8 cellular contexts compared by ENCODE assay signal in the genomic region with DNA sequence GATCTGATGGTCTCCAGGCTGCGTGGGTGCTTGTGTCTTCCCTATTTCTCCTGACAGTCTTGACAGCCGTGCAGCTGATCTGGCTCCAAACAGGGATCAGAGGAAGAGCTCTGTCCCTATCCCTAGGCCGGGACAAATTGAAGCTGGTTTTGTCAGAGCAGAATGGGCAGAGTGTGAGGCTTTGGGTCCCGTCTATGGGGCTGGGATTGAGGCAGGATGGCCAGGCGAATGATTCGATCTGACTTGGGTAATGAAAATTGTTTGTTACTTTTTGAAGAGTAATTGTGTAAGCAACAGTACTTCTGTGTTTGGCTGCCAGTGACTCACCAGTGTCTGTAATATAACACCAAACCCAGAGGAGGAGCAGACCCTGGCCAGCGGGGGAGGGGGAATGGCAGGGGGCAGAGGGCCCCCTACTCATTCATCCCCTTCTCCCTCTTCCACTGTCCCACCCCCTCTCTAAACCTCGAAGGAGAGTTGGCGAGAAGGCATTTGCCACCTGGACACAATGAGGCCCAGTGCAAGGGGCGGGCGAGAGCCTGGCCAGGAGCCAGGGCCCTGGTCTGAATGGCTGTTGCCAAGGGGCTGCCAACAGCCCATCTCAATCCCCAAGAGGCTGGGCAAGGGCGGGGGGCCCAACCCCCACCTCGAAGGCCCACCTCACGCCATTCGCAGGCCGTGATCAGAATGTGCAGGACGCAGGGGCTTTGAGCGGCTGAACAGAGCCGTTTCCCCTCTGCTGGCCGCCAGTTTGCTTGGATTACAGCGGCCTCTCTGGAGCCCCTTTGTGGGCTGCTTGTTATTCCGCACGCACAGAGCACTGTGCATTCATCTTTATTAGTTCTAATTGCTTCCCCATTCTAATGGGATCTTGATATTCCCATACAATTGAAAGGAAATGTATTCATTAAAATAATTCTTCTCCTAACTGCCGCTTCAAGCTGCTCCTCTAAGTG. TPM values are rescaled to one million over a fixed set of nuclear protein-coding genes. Genes with fewer than 3 reads are reported as not detected.
DNase-seq lines count a peak whose midpoint lies in the region; ATAC-seq, FAIRE-seq and TF ChIP-seq lines count a peak whose summit lies in the region.

No MANE protein-coding gene starts in this region.

- intact Hi-C loops in HepG2 (cut with micrococcal nuclease; ENCODE audit: unreplicated experiment): no loop called here
- intact Hi-C loops in right lobe of liver (cut with DNase I): no loop called here
- intact Hi-C loops in aorta (cut with DNase I): no loop called here

- H3K4me3 ChIP-seq in HepG2 (replicated peaks in 1 of 3; ENCODE audit: insufficient read depth in 1 of 3, low read depth in 2 of 3, low read length in 3 of 3) (no peak overlapping the region), right lobe of liver (no peak overlapping the region), lung (no peak overlapping the region), aorta (ENCODE audit: low read length in 2 of 2) (no peak overlapping the region)

- DNase-seq in HepG2 (ENCODE audit: low spot score) (peak; percentile 12), right lobe of liver (no peak), astrocyte of the hippocampus (ENCODE audit: low read depth, low spot score) (peak; percentile 79), lung (ENCODE audit: low spot score) (peak; percentile 30), aorta (peak in 1 of 2 donors; percentile 74)

- TF ChIP-seq POLR2A in HepG2 (IDR thresholded peaks at IDR 0.05; ENCODE audit: insufficient read depth in 1 of 2, low read depth in 2 of 2, low read length in 2 of 2) (no peak), right lobe of liver (IDR thresholded peaks at IDR 0.05) (no peak)

- no peak overlapping the region for H2AFZ ChIP-seq in HepG2 (ENCODE audit: low read length)

- ATAC-seq in HepG2 (no peak), right lobe of liver (no peak), lung (ENCODE audit: insufficient read depth, low FRiP score) (peak; percentile 14), aorta (ENCODE audit: low FRiP score) (peak; percentile 47), GM18907 (IDR thresholded peaks at IDR 0.05; ENCODE audit: unreplicated experiment) (no peak), GM21619 (IDR thresholded peaks at IDR 0.05; ENCODE audit: unreplicated experiment) (no peak), GM21528 (IDR thresholded peaks at IDR 0.05; ENCODE audit: low FRiP score, unreplicated experiment) (no peak)

- BruUV-seq in HepG2 (replicated peaks; lab: Mats Ljungman, UMichigan): no TSS peak

- no peaks in the 10 kb centered on the region for H4K20me1 ChIP-seq in HepG2 (ENCODE audit: insufficient read depth, low read length)

- peaks cover 2% of the 10 kb centered on the region for H3K79me2 ChIP-seq in HepG2 (ENCODE audit: insufficient read depth, low read length)

- CTCF ChIA-PET in HepG2 (lab: Yijun Ruan, JAX; ENCODE audit: low intra/inter-chr PET ratio, low total read pairs): no interaction called here

- no peak overlapping the region for H3K27ac ChIP-seq in HepG2 (ENCODE audit: extremely low read length, insufficient read depth, low read length)
- H3K27ac ChIP-seq in right lobe of liver: no peak overlapping the region
- peak overlapping the region; percentile 63 to 74 for H3K27ac ChIP-seq in lung (ENCODE audit: low read depth in 1 of 2, low read length in 1 of 2)
- H3K27ac ChIP-seq in aorta (ENCODE audit: low read depth in 1 of 2, low read length in 2 of 2): no peak overlapping the region

- no peaks in the 10 kb centered on the region for H3K36me3 ChIP-seq in HepG2 (replicated peaks in 1 of 2; ENCODE audit: control insufficient read depth in 1 of 2, insufficient read depth in 2 of 2, low read length in 2 of 2)
- H3K36me3 ChIP-seq in right lobe of liver: no peaks in the 10 kb centered on the region
- no peaks in the 10 kb centered on the region for H3K36me3 ChIP-seq in lung (ENCODE audit: control insufficient read depth in 2 of 2, insufficient read depth in 2 of 2, low read length in 2 of 2)
- no peaks in the 10 kb centered on the region for H3K36me3 ChIP-seq in aorta (ENCODE audit: control insufficient read depth in 1 of 2, insufficient read depth in 2 of 2, low read length in 1 of 2)

- in situ Hi-C loops in HepG2 (cut with HindIII; ENCODE audit: extremely low pct_ligation_motif_present, low pct_unique_long_range_greater_than_20kb): no loop called here

- no peaks in the 10 kb centered on the region for H3K9me3 ChIP-seq in HepG2 (ENCODE audit: low read length)
- no peaks in the 10 kb centered on the region for H3K9me3 ChIP-seq in right lobe of liver
- no peaks in the 10 kb centered on the region for H3K9me3 ChIP-seq in lung (ENCODE audit: control insufficient read depth in 2 of 2, insufficient read depth in 1 of 2, low read length in 1 of 2)
- no peaks in the 10 kb centered on the region for H3K9me3 ChIP-seq in aorta (ENCODE audit: control insufficient read depth, low read length)

- WGBS in HepG2 (ENCODE audit: low lambda C conversion rate): 73% methylated on average over 16 of the region's 24 CpGs
- WGBS in right lobe of liver (ENCODE audit: insufficient coverage, low coverage, low lambda C conversion rate, missing lambda C conversion rate): 69% methylated on average over 11 of the region's 24 CpGs
- 68 to 72% methylated on average over 24 of the region's 24 CpGs for WGBS in lung, 2 donors
- 53 to 63% methylated on average over 24 of the region's 24 CpGs for WGBS in aorta, 2 donors

- TF ChIP-seq RAD21 in HepG2 (CRISPR knock-in tag; IDR thresholded peaks at IDR 0.05): no peak

- 0 out of 2 replicates have a peak overlapping the region, but pooled peaks have one; percentile 5 for H3K4me2 ChIP-seq in HepG2 (ENCODE audit: low read depth, low read length)

- FAIRE-seq in HepG2 (lab: Jason Lieb, UNC): no peak

- no peak overlapping the region for H3K9ac ChIP-seq in HepG2 (ENCODE audit: insufficient read depth, low read depth, low read length)

- H3K4me1 ChIP-seq in HepG2 (ENCODE audit: insufficient read depth, low read length) (peaks cover 19% of the 10 kb centered on the region), right lobe of liver (no peaks in the 10 kb centered on the region), lung (ENCODE audit: control insufficient read depth in 2 of 2, insufficient read depth in 2 of 2, low read length in 2 of 2) (peaks cover 0 to 6% of the 10 kb centered on the region in 2 donors), aorta (ENCODE audit: control insufficient read depth in 1 of 2, insufficient read depth in 2 of 2, low read length in 2 of 2) (no peaks in the 10 kb centered on the region)

- POLR2A ChIA-PET in HepG2 (lab: Yijun Ruan, JAX): no interaction called here

- TF ChIP-seq CTCF in HepG2 (CRISPR knock-in tag; IDR thresholded peaks at IDR 0.05) (no peak), right lobe of liver (IDR thresholded peaks at IDR 0.05) (no peak), lung (IDR thresholded peaks at IDR 0.05; ENCODE audit: control extremely low read depth, extremely low read depth) (no peak)

- H3K27me3 ChIP-seq in HepG2 (ENCODE audit: control insufficient read depth in 1 of 2, insufficient read depth in 2 of 2, low read length in 2 of 2) (no peaks in the 10 kb centered on the region), right lobe of liver (no peaks in the 10 kb centered on the region), lung (ENCODE audit: control insufficient read depth, insufficient read depth) (no peaks in the 10 kb centered on the region), aorta (ENCODE audit: control insufficient read depth in 1 of 2, insufficient read depth in 2 of 2, low read length in 1 of 2) (no peaks in the 10 kb centered on the region)

- TF ChIP-seq EP300 in HepG2 (IDR thresholded peaks at IDR 0.05; ENCODE audit: low read depth in 2 of 2, low read length in 2 of 2): no peak
- TF ChIP-seq EP300 in HepG2 (CRISPR knock-in tag; IDR thresholded peaks at IDR 0.05; ENCODE audit: borderline replicate concordance): no peak

RNA-seq across cellular contexts. Expression of a gene that starts 5.1 kb away (rescaled TPM):
- total RNA-seq in HepG2 (2016; rRNA removed; fragmentation: Illumina TruSeq; extraction: Trizol) (60.5 and 62.4 TPM in 2 replicates), right lobe of liver (10 to 100 TPM in 4 of 6 experiments, 1 to 10 TPM in 2; 8.2 to 17.1 (median 10.9) TPM), lung (10 to 100 TPM; 30.9 to 35.3 TPM), aorta (10 to 100 TPM; 22.9 to 23.4 TPM)
- 11.1 and 11.7 TPM in 2 replicates for total RNA-seq in HepG2 (2016; cell fraction: cytosol; rRNA removed; fragmentation: Illumina TruSeq; extraction: Trizol; ENCODE audit: low read depth)
- total RNA-seq in HepG2 (2016; cell fraction: insoluble cytoplasmic fraction; rRNA removed; fragmentation: Illumina TruSeq; extraction: Trizol): 62.2 and 63.0 TPM in 2 replicates
- 35.0 and 37.6 TPM in 2 replicates for total RNA-seq in HepG2 (2016; cell fraction: membrane; rRNA removed; fragmentation: Illumina TruSeq; extraction: Trizol)
- 29.3 and 33.3 TPM in 2 replicates for total RNA-seq in HepG2 (2016; cell fraction: nucleus; rRNA removed; fragmentation: Illumina TruSeq; extraction: Trizol)
- polyA plus RNA-seq in HepG2 (2011; rRNA removed) (26.0 and 28.4 TPM in 2 replicates), lung (10 to 100 TPM; 30.1 to 36.1 TPM), aorta (10 to 100 TPM; 17.9 to 34.2 TPM)
- polyA plus RNA-seq in HepG2 (2011; cell fraction: cytosol; rRNA removed): 28.8 and 31.3 TPM in 2 replicates
- 9.3 and 9.9 TPM in 2 replicates for polyA plus RNA-seq in HepG2 (2011; cell fraction: nucleus; rRNA removed)
- 40.7 and 43.6 TPM in 2 replicates for polyA plus RNA-seq in HepG2 (2012)
- 9.6 and 9.9 TPM in 2 replicates for polyA plus RNA-seq in HepG2 (2016; cell fraction: cytosol; fragmentation: Illumina TruSeq; extraction: Trizol; ENCODE audit: low read depth)
- 85.1 and 85.2 TPM in 2 replicates for polyA plus RNA-seq in HepG2 (2016; cell fraction: insoluble cytoplasmic fraction; fragmentation: Illumina TruSeq; extraction: Trizol; ENCODE audit: low read depth)
- polyA plus RNA-seq in HepG2 (2016; cell fraction: membrane; fragmentation: Illumina TruSeq; extraction: Trizol; ENCODE audit: low read depth): 27.9 and 30.4 TPM in 2 replicates
- polyA plus RNA-seq in HepG2 (2016; cell fraction: nucleus; fragmentation: Illumina TruSeq; extraction: Trizol; ENCODE audit: insufficient read depth, low read depth): 55.9 and 56.3 TPM in 2 replicates
- polyA minus RNA-seq in HepG2 (2011; rRNA and poly(A)+ RNA removed; ENCODE audit: low replicate concordance): 7.2 and 10.5 TPM in 2 replicates
- polyA minus RNA-seq in HepG2 (2011; cell fraction: cytosol; rRNA and poly(A)+ RNA removed): 18.7 and 19.4 TPM in 2 replicates
- 8.4 and 9.0 TPM in 2 replicates for polyA minus RNA-seq in HepG2 (2011; cell fraction: nucleus; rRNA and poly(A)+ RNA removed)

Comparison
In these comparisons a context has a peak if more than half of its experiments do, and no peak if none do; other contexts are left out.
1. DNase-seq: peak in HepG2 (single experiment), astrocyte of the hippocampus (single experiment) and lung (single experiment); none in right lobe of liver (0 of 3).
2. ATAC-seq: peak in lung (single experiment) and aorta (single experiment); none in HepG2 (single experiment), right lobe of liver (0 of 4), GM18907 (single experiment), GM21619 (single experiment) and GM21528 (single experiment).
3. H3K27ac ChIP-seq: peak in lung (2 of 2); none in HepG2 (single experiment), right lobe of liver (0 of 3) and aorta (0 of 2).